In genomic region chr6:14040042-14040441, GRCh38 we compare ENCODE assay signal across 27 cellular contexts.
DNase-seq lines count a peak whose midpoint lies in the region; ATAC-seq and TF ChIP-seq lines count a peak whose summit lies in the region.
"Had no signal": no experiment of that assay in that cellular context is flagged by ENCODE, and none has a peak within 500 bp of the region (broad histone marks: within the 10 kb centered on the region; RNA-seq: fewer than 3 reads in every experiment).

No MANE protein-coding gene starts in this region.

- peaks cover 9% of the 10 kb centered on the region for H3K4me1 Mint-ChIP-seq in GM23338
- H3K4me1 Mint-ChIP-seq: naive thymus-derived CD8-positive, alpha-beta T cell had no signal

- ATAC-seq in GM23338: no peak
- ATAC-seq in GM21526 (IDR thresholded peaks at IDR 0.05; ENCODE audit: low FRiP score, unreplicated experiment): no peak
- no peak for ATAC-seq in HG03139 (IDR thresholded peaks at IDR 0.05; ENCODE audit: unreplicated experiment)
- ATAC-seq: body of pancreas; naive thymus-derived CD8-positive, alpha-beta T cell had no signal

- peak; percentile 29; the same call in 1 of the 2 replicates for TF ChIP-seq CTCF in A673 (conservative IDR thresholded peaks at IDR 0.05; ENCODE audit: low read depth, low read length)
- peak; percentile 39 to 56 for TF ChIP-seq CTCF in GM23338 (conservative IDR thresholded peaks at IDR 0.05; ENCODE audit: low read depth in 2 of 2)
- TF ChIP-seq CTCF in choroid plexus epithelial cell (conservative IDR thresholded peaks at IDR 0.05; ENCODE audit: low read depth, low read length): peak; percentile 8

- CTCF ChIA-PET in A673 (lab: Charles Lee): interaction anchor here (0.6 kb wide), 1 partner anchor 17 kb away, joined by 8 read pairs; no protein-coding TSS in a partner anchor

- BruUV-seq in A673 (replicated peaks; lab: Mats Ljungman, UMichigan): no TSS peak

- POLR2A ChIA-PET in A673 (lab: Charles Lee; ENCODE audit: low non-redundant PET): interaction anchor here (0.7 kb wide), 1 partner anchor 1619 kb away, joined by 3 read pairs; no protein-coding TSS in a partner anchor

- no peak overlapping the region for H3K4me2 ChIP-seq in GM23338
- H3K4me2 ChIP-seq: BLaER1 treated with 17β-estradiol and CSF1 and Interleukin-3, amounts not matched to agents 10 nM and 100 nM; smooth muscle cell had no signal

- peaks cover 3% of the 10 kb centered on the region for H3K27me3 Mint-ChIP-seq in GM23338 (ENCODE audit: insufficient read depth, low read depth, poor library complexity)

- no peak for DNase-seq in A673 (ENCODE audit: low spot score)
- DNase-seq in GM23338 (ENCODE audit: low spot score): peak; percentile 42
- DNase-seq in NCI-H69 (lab: John Stamatoyannopoulos, UW): peak; percentile 16
- DNase-seq in choroid plexus epithelial cell (ENCODE audit: low read depth): no peak
- DNase-seq in NCI-H1092 treated with DMSO at 0.1 percent for 48 hours (lab: John Stamatoyannopoulos, UW): no peak
- DNase-seq in activated gamma-delta T cell (lab: John Stamatoyannopoulos, UW): no peak
- DNase-seq: activated CD4-positive, alpha-beta T cell treated with anti-CD3 and anti-CD28 coated beads, Interleukin-2, amount 50 U/mL, for 4 hours; activated naive CD4-positive, alpha-beta T cell treated with anti-CD3 and anti-CD28 coated beads for 36 hours; adrenal gland; body of pancreas; cerebellar nuclear complex; EL; GOT3; head of caudate nucleus; kidney; naive thymus-derived CD8-positive, alpha-beta T cell; NCI-H2081 treated with DMSO at 0.1 percent for 48 hours; NK-92 treated with Interleukin-12 subunit alpha and Interleukin-12 subunit beta, amount 100 ng/mL, for 24 hours; SIG-M5; stimulated activated CD4-positive, alpha-beta T cell treated with anti-CD3 and anti-CD28 coated beads, Interleukin-2, amount 100 ng/mL, for 24 hours; T-helper 1 cell; transverse colon had no signal

- H3K4me1 ChIP-seq in A673 (ENCODE audit: insufficient read depth, low read length, poor library complexity, severe bottlenecking) (peaks cover 3% of the 10 kb centered on the region), GM23338 (ENCODE audit: insufficient read depth) (peaks cover 11% of the 10 kb centered on the region; the same call in 1 of the 2 replicates)
- H3K4me1 ChIP-seq: adrenal gland, transverse colon had no signal

- no peaks in the 10 kb centered on the region for H3F3A ChIP-seq in GM23338 (replicated peaks; ENCODE audit: low read depth)

- no peaks in the 10 kb centered on the region for H3K9me3 ChIP-seq in A673 (ENCODE audit: low read depth, low read length, poor library complexity, severe bottlenecking)
- H3K9me3 ChIP-seq: adrenal gland; BLaER1 treated with 17β-estradiol and CSF1 and Interleukin-3, amounts not matched to agents 10 nM and 100 nM; body of pancreas; transverse colon had no signal

- H3K27me3 ChIP-seq in A673 (replicated peaks; ENCODE audit: insufficient read depth, low read depth, low read length, poor library complexity) (no peaks in the 10 kb centered on the region), GM23338 (ENCODE audit: insufficient read depth) (no peaks in the 10 kb centered on the region)
- H3K27me3 ChIP-seq: body of pancreas had no signal

- H2AFZ ChIP-seq in GM23338: no peak overlapping the region

- H3K9me2 ChIP-seq in GM23338 (ENCODE audit: insufficient read depth): no peaks in the 10 kb centered on the region

- no peaks in the 10 kb centered on the region for H3K36me3 Mint-ChIP-seq in GM23338 (ENCODE audit: low read depth)
- H3K36me3 Mint-ChIP-seq: naive thymus-derived CD8-positive, alpha-beta T cell had no signal

- intact Hi-C loops in A673 (cut with micrococcal nuclease; ENCODE audit: unreplicated experiment): no loop called here

- no peak overlapping the region for H3K4me3 Mint-ChIP-seq in GM23338
- H3K4me3 Mint-ChIP-seq: activated naive CD4-positive, alpha-beta T cell treated with anti-CD3 and anti-CD28 coated beads for 36 hours; naive thymus-derived CD8-positive, alpha-beta T cell had no signal

- H3K79me2 ChIP-seq in GM23338 (replicated peaks; ENCODE audit: insufficient read depth): no peaks in the 10 kb centered on the region

- H3K4me3 ChIP-seq in A673 (ENCODE audit: low read depth, low read length, poor library complexity, severe bottlenecking) (no peak overlapping the region), GM23338 (no peak overlapping the region), choroid plexus epithelial cell (ENCODE audit: low read depth, low read length) (no peak overlapping the region)
- H3K4me3 ChIP-seq: adrenal gland; BLaER1 treated with 17β-estradiol and CSF1 and Interleukin-3, amounts not matched to agents 10 nM and 100 nM; body of pancreas; smooth muscle cell; transverse colon had no signal

- no peak overlapping the region for H3K27ac Mint-ChIP-seq in GM23338
- H3K27ac Mint-ChIP-seq: activated naive CD4-positive, alpha-beta T cell treated with anti-CD3 and anti-CD28 coated beads for 36 hours; naive thymus-derived CD8-positive, alpha-beta T cell had no signal

- H3K27ac ChIP-seq in A673 (ENCODE audit: low read depth, low read length, poor library complexity, severe bottlenecking): no peak overlapping the region
- H3K27ac ChIP-seq in GM23338 (ENCODE audit: low read depth): no peak overlapping the region
- H3K27ac ChIP-seq: adrenal gland; BLaER1 treated with 17β-estradiol and CSF1 and Interleukin-3, amounts not matched to agents 10 nM and 100 nM; epithelial cell of prostate; transverse colon had no signal

- H3K36me3 ChIP-seq in A673 (ENCODE audit: insufficient read depth, low read length, poor library complexity, severe bottlenecking) (no peaks in the 10 kb centered on the region), GM23338 (ENCODE audit: insufficient read depth) (no peaks in the 10 kb centered on the region)
- H3K36me3 ChIP-seq: adrenal gland; BLaER1 treated with 17β-estradiol and CSF1 and Interleukin-3, amounts not matched to agents 10 nM and 100 nM; transverse colon had no signal

- H4K20me1 ChIP-seq in GM23338 (replicated peaks; ENCODE audit: insufficient read depth): no peaks in the 10 kb centered on the region
- H4K20me1 ChIP-seq: BLaER1 treated with 17β-estradiol and CSF1 and Interleukin-3, amounts not matched to agents 10 nM and 100 nM had no signal

- no peaks in the 10 kb centered on the region for H3K9me3 Mint-ChIP-seq in GM23338
- H3K9me3 Mint-ChIP-seq: activated naive CD4-positive, alpha-beta T cell treated with anti-CD3 and anti-CD28 coated beads for 36 hours; naive thymus-derived CD8-positive, alpha-beta T cell had no signal

TF ChIP-seq in GM23338, 12 proteins besides CTCF, POLR2A, EP300 and RAD21 (continues in another document):
- TF ChIP-seq ZNF462 (CRISPR knock-in tag; IDR thresholded peaks at IDR 0.05) (no peak), NANOG (IDR thresholded peaks at IDR 0.05; ENCODE audit: borderline replicate concordance) (no peak)

Comparison
In these comparisons a context has a peak if more than half of its experiments do, and no peak if none do; other contexts are left out.
1. DNase-seq: peak in GM23338 (single experiment) and NCI-H69 (single experiment); none in A673 (single experiment), choroid plexus epithelial cell (single experiment), NCI-H1092 treated with DMSO at 0.1 percent for 48 hours (single experiment) and activated gamma-delta T cell (single experiment).
2. Peak in every context shown above with its lines, with median percentiles within 50 percentile points of each other: CTCF ChIP-seq.